ENCODE assay signal across 13 cellular contexts in the genomic region with DNA sequence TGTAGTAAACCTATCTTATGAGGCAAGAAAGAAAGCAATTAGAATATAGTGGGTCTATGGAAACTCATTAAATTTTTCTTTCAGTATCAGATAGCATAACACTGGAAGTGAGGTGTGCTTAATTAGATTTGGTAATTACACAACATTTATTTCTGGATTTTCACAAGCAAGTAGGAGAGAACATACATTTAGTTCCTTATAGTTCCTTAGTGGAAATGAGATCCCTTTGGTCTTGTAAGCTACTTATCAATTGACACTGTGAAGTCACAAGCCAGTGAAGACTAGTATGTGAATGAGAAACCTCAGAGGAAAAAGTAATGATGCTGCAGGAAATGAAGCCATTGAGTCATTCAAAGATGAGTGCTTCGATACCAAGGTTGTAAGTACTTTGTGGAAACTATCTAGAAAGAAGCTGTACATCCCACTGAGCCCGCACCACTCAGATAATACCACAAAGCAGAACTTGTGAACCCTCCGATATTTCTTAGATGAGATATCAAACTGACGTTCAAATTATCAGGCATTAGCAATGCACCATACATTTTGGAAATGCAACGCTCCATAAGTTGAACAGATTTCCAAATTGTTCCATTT. TPM values are rescaled to one million over a fixed set of nuclear protein-coding genes. Genes with fewer than 3 reads are reported as not detected.
DNase-seq lines count a peak whose midpoint lies in the region; ATAC-seq and TF ChIP-seq lines count a peak whose summit lies in the region.
"Had no signal": no experiment of that assay in that cellular context is flagged by ENCODE, and none has a peak within 500 bp of the region (broad histone marks: within the 10 kb centered on the region; RNA-seq: fewer than 3 reads in every experiment).

No MANE protein-coding gene starts in this region.

- no peak overlapping the region for H3K4me3 ChIP-seq in DOHH2 (ENCODE audit: low read length)
- H3K4me3 ChIP-seq: SJCRH30 had no signal

- no peaks in the 10 kb centered on the region for H3K79me2 ChIP-seq in DOHH2 (ENCODE audit: control insufficient read depth, low read length)

- DNase-seq in NOMO-1 treated with dmso at 0.1 percent for 144 hours (lab: John Stamatoyannopoulos, UW; ENCODE audit: unreplicated experiment) (peak; percentile 7), C1 segment of cervical spinal cord (lab: John Stamatoyannopoulos, UW) (no peak), HFFc6 (no peak)
- DNase-seq in activated T-cell treated with anti-CD3 and anti-CD28 coated beads, Interleukin-2, amount 50 U/mL, for 4 hours, result peak; percentile 21
- DNase-seq in stimulated activated CD4-positive, alpha-beta T cell treated with anti-CD3 and anti-CD28 coated beads, Interleukin-1b, Interleukin-23, amount 100 ng/mL, for 24 hours (ENCODE audit: low read depth in 4 of 4, low spot score in 1 of 4), result peak in 3 of 4 experiments; percentile 3 to 22 (median 11)
- DNase-seq: BE2C, MM.1S, NCI-H510A, SJCRH30, substantia nigra had no signal

- peaks cover 2% of the 10 kb centered on the region for H3K27me3 Mint-ChIP-seq in activated T-cell treated with anti-CD3 and anti-CD28 coated beads, Interleukin-2, amount 50 U/mL, for 4 hours (ENCODE audit: low read depth)
- H3K27me3 Mint-ChIP-seq in HFFc6 (ENCODE audit: insufficient read depth), result peaks cover 9% of the 10 kb centered on the region

- peaks cover 21% of the 10 kb centered on the region for H3K4me1 Mint-ChIP-seq in activated T-cell treated with anti-CD3 and anti-CD28 coated beads, Interleukin-2, amount 50 U/mL, for 4 hours (ENCODE audit: low read depth)
- H3K4me1 Mint-ChIP-seq in HFFc6 (ENCODE audit: low read depth), result no peaks in the 10 kb centered on the region

- peaks cover 5% of the 10 kb centered on the region; the same call in 1 of the 2 replicates for H3K27me3 ChIP-seq in DOHH2 (ENCODE audit: control insufficient read depth, low read length)
- H3K27me3 ChIP-seq: SJCRH30 had no signal

- no peak for TF ChIP-seq CTCF in DOHH2 (IDR thresholded peaks at IDR 0.05; ENCODE audit: low read depth, low read length, poor library complexity, severe bottlenecking)
- TF ChIP-seq CTCF in HFFc6 (IDR thresholded peaks at IDR 0.05), result no peak

- H3K27ac ChIP-seq in DOHH2 (ENCODE audit: low read depth, low read length), result no peak overlapping the region
- H3K27ac ChIP-seq: SJCRH30 had no signal

- no peak overlapping the region for H3K4me3 Mint-ChIP-seq in activated T-cell treated with anti-CD3 and anti-CD28 coated beads, Interleukin-2, amount 50 U/mL, for 4 hours
- no peak overlapping the region for H3K4me3 Mint-ChIP-seq in HFFc6

- peak; percentile 99 to 100 for ATAC-seq in activated T-cell treated with anti-CD3 and anti-CD28 coated beads, Interleukin-2, amount 50 U/mL, for 4 hours
- ATAC-seq in GM18858 (IDR thresholded peaks at IDR 0.05; ENCODE audit: unreplicated experiment), result no peak
- no peak for ATAC-seq in HG03175 (IDR thresholded peaks at IDR 0.05; ENCODE audit: unreplicated experiment)

- no peaks in the 10 kb centered on the region for H3K9me3 Mint-ChIP-seq in activated T-cell treated with anti-CD3 and anti-CD28 coated beads, Interleukin-2, amount 50 U/mL, for 4 hours
- H3K9me3 Mint-ChIP-seq in HFFc6, result no peaks in the 10 kb centered on the region

- H3K9me3 ChIP-seq in DOHH2 (ENCODE audit: control insufficient read depth, insufficient read depth, low read length), result peaks cover 8% of the 10 kb centered on the region
- H3K9me3 ChIP-seq: BE2C, SJCRH30 had no signal

- peak overlapping the region; percentile 53 for H3K4me2 ChIP-seq in DOHH2 (ENCODE audit: low read length)

- H3F3A ChIP-seq in DOHH2 (ENCODE audit: control insufficient read depth, insufficient read depth), result peaks cover 6% of the 10 kb centered on the region; the same call in 1 of the 2 replicates

- no peak overlapping the region for H3K27ac Mint-ChIP-seq in HFFc6

- H3K36me3 Mint-ChIP-seq in activated T-cell treated with anti-CD3 and anti-CD28 coated beads, Interleukin-2, amount 50 U/mL, for 4 hours (ENCODE audit: insufficient read depth), result no peaks in the 10 kb centered on the region
- no peaks in the 10 kb centered on the region for H3K36me3 Mint-ChIP-seq in HFFc6 (ENCODE audit: low read depth)

- H4K20me1 ChIP-seq in DOHH2 (ENCODE audit: control insufficient read depth, insufficient read depth, low read depth, low read length), result no peaks in the 10 kb centered on the region

- H3K4me1 ChIP-seq in DOHH2 (ENCODE audit: control insufficient read depth, low read length), result peaks cover 31% of the 10 kb centered on the region
- H3K4me1 ChIP-seq: BE2C, SJCRH30 had no signal

- H3K9me2 ChIP-seq in DOHH2 (replicated peaks; ENCODE audit: control insufficient read depth, low read length), result no peaks in the 10 kb centered on the region

- H3K36me3 ChIP-seq in DOHH2 (ENCODE audit: control insufficient read depth, low read length), result no peaks in the 10 kb centered on the region
- H3K36me3 ChIP-seq: BE2C, SJCRH30 had no signal

RNA-seq across cellular contexts. Expression of a gene that starts 53.5 kb away (rescaled TPM):
- total RNA-seq in activated T-cell treated with anti-CD3 and anti-CD28 coated beads, Interleukin-2, amount 50 U/mL, for 4 hours, result under 1 TPM; 0.38 to 0.53 (median 0.41) TPM
- total RNA-seq in HFFc6 (2021; fragmentation: NEBNext Ultra II Directional; extraction: Animal tissue kit (Norgen Biotek cat#: 25700)), result not detected
- total RNA-seq: SJCRH30 had no signal

Comparison
In these comparisons a context has a peak if more than half of its experiments do, and no peak if none do; other contexts are left out.
1. DNase-seq: peak in NOMO-1 treated with dmso at 0.1 percent for 144 hours (single experiment), activated T-cell treated with anti-CD3 and anti-CD28 coated beads, Interleukin-2, amount 50 U/mL, for 4 hours (single experiment) and stimulated activated CD4-positive, alpha-beta T cell treated with anti-CD3 and anti-CD28 coated beads, Interleukin-1b, Interleukin-23, amount 100 ng/mL, for 24 hours (3 of 4); none in C1 segment of cervical spinal cord (0 of 14) and HFFc6 (single experiment).
2. ATAC-seq: peak in activated T-cell treated with anti-CD3 and anti-CD28 coated beads, Interleukin-2, amount 50 U/mL, for 4 hours (2 of 2); none in GM18858 (single experiment) and HG03175 (single experiment).